ENCODE assay signal across 1 cellular context in the genomic region with DNA sequence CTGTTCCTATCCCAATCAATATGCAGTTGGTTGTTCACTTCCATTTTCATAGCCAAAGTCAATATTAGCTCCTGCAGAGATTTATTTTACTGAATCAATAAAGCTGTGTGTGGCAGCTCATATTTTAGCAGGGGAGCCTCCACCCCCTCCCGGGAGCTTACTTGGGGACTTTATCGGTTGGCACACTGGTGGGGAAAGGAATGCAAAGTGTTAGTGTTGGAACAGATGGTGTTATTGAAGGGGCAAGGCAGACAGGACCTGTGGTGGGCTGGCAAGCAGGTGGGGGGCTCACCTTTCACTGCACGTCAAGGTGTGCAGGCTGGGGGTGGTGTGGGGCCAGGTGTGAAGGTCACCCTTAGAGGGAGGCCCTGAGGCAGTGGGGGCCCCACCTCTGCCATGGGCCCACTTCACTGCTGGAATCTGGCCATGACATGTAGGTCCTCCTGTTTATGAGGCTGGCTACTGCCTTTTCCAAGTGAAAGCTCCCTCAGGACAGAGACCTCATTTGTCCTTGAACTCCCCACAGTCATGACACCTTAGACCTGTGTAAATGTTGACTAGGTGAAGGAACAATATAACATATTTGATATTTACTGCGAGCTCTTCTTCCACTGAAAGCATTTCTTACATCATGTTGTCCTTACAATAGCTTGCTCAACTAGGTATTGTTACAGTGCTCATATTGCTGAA.
TF ChIP-seq lines count a peak whose summit lies in the region.

No MANE protein-coding gene starts in this region.

TF ChIP-seq in liver, 16 proteins besides CTCF, POLR2A, EP300 and RAD21 (continued from another document):
- no peak for TF ChIP-seq REST (IDR thresholded peaks at IDR 0.05)
- TF ChIP-seq FOXA2 (IDR thresholded peaks at IDR 0.05): peak; percentile 69
- peak; percentile 30 to 31 for TF ChIP-seq HNF4A (conservative IDR thresholded peaks at IDR 0.05)
- no peak for TF ChIP-seq MAX (IDR thresholded peaks at IDR 0.05)
- no peak for TF ChIP-seq HNF4G (IDR thresholded peaks at IDR 0.05)
- no peak for TF ChIP-seq TAF1 (conservative IDR thresholded peaks at IDR 0.05)
- peak; percentile 61 for TF ChIP-seq SP1 (IDR thresholded peaks at IDR 0.05)
- TF ChIP-seq JUND (IDR thresholded peaks at IDR 0.05): peak in 1 of 2 donors; percentile 25
- no peak for TF ChIP-seq ATF3 (IDR thresholded peaks at IDR 0.05)
- TF ChIP-seq YY1 (IDR thresholded peaks at IDR 0.05): peak; percentile 22
